In the genomic region with DNA sequence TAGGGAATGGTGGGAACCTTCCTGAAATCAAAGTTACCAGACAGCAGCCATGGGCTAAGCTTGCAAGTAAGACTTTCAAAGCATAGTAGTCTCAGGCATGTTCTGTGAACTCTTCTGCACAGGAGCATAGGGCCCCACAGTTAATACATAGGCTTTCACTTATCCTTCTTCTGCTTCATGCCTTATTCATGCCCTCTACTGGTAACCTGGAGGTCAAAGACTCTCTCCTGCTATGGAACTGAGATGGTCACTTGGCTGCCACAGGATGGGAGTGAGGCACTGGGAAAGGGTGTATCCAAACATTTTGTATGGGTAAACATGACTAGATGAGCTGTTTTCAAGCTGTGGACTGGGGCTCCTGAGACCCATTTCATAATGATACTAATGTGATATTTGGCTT, we compare ENCODE assay signal across 13 cellular contexts. TPM values are rescaled to one million over a fixed set of nuclear protein-coding genes. Genes with fewer than 3 reads are reported as not detected.
A peak's percentile ranks its signal among the peaks of the same experiment; 100 is the strongest.
DNase-seq lines count a peak whose midpoint lies in the region; ATAC-seq and TF ChIP-seq lines count a peak whose summit lies in the region.
"Had no signal": no experiment of that assay in that cellular context is flagged by ENCODE, and none has a peak within 500 bp of the region (broad histone marks: within the 10 kb centered on the region; RNA-seq: fewer than 3 reads in every experiment).

No MANE protein-coding gene starts in this region.

- peak; percentile 13 for TF ChIP-seq CTCF in cardiac muscle cell (IDR thresholded peaks at IDR 0.05; ENCODE audit: low read depth, low read length)
- TF ChIP-seq CTCF in right atrium auricular region (IDR thresholded peaks at IDR 0.05) = no peak
- TF ChIP-seq CTCF in epithelial cell of esophagus (IDR thresholded peaks at IDR 0.05; ENCODE audit: insufficient read depth, low read depth, low read length, missing control alignments) = peak; percentile 12
- no peak for TF ChIP-seq CTCF in upper lobe of right lung (IDR thresholded peaks at IDR 0.05)

- H3K27ac ChIP-seq in cardiac muscle cell (no peak overlapping the region), right atrium auricular region (peak overlapping the region in 1 of 2 donors; percentile 3), upper lobe of right lung (no peak overlapping the region)
- H3K27ac ChIP-seq: gastroesophageal sphincter, uterus had no signal

- no peaks in the 10 kb centered on the region for H3K36me3 ChIP-seq in cardiac muscle cell
- no peaks in the 10 kb centered on the region for H3K36me3 ChIP-seq in right atrium auricular region
- H3K36me3 ChIP-seq in upper lobe of right lung = no peaks in the 10 kb centered on the region
- H3K36me3 ChIP-seq: gastroesophageal sphincter, uterus had no signal

- H3K9me3 ChIP-seq in cardiac muscle cell (ENCODE audit: low read depth) = no peaks in the 10 kb centered on the region
- no peaks in the 10 kb centered on the region for H3K9me3 ChIP-seq in right atrium auricular region
- H3K9me3 ChIP-seq in upper lobe of right lung = no peaks in the 10 kb centered on the region
- H3K9me3 ChIP-seq: gastroesophageal sphincter, uterus had no signal

- peak; percentile 14 to 54 for DNase-seq in cardiac muscle cell (ENCODE audit: low read depth in 1 of 2, low spot score in 1 of 2)
- no peak for DNase-seq in right atrium auricular region (ENCODE audit: low spot score)
- DNase-seq in NCI-H526 (lab: John Stamatoyannopoulos, UW) = peak; percentile 76 to 81
- peak; percentile 22 for DNase-seq in epithelial cell of esophagus (ENCODE audit: low read depth)
- DNase-seq in upper lobe of right lung = no peak
- DNase-seq in DMS79 (lab: John Stamatoyannopoulos, UW) = no peak
- DNase-seq in NCI-H446 (lab: John Stamatoyannopoulos, UW) = no peak
- DNase-seq: NCI-H2107; stimulated activated CD4-positive, alpha-beta T cell treated with anti-CD3 and anti-CD28 coated beads, Interleukin-4, amount 100 ng/mL, for 4 hours; uterus had no signal

- H3K27me3 ChIP-seq in cardiac muscle cell = peaks cover 4% of the 10 kb centered on the region
- no peaks in the 10 kb centered on the region for H3K27me3 ChIP-seq in right atrium auricular region
- H3K27me3 ChIP-seq in upper lobe of right lung = peaks cover 60% of the 10 kb centered on the region

- ATAC-seq in upper lobe of right lung (peak; percentile 54), HG02970 (IDR thresholded peaks at IDR 0.05; ENCODE audit: low FRiP score, unreplicated experiment) (no peak)
- ATAC-seq: gastroesophageal sphincter; natural killer cell treated with Interleukin-12 subunit alpha and Interleukin-12 subunit beta and Interleukin-15 and Interleukin-18, amount 100 ng/mL, for 72 hours had no signal

- H3K4me1 ChIP-seq in cardiac muscle cell (ENCODE audit: low read depth) = no peaks in the 10 kb centered on the region
- peaks cover 0 to 18% of the 10 kb centered on the region in 2 donors for H3K4me1 ChIP-seq in right atrium auricular region
- peaks cover 4% of the 10 kb centered on the region for H3K4me1 ChIP-seq in upper lobe of right lung

- H3K4me3 ChIP-seq in cardiac muscle cell = no peak overlapping the region
- H3K4me3 ChIP-seq in right atrium auricular region = no peak overlapping the region
- H3K4me3 ChIP-seq in epithelial cell of esophagus (ENCODE audit: low read length) = no peak overlapping the region
- H3K4me3 ChIP-seq in upper lobe of right lung = no peak overlapping the region
- H3K4me3 ChIP-seq: gastroesophageal sphincter, uterus had no signal

- intact Hi-C loops in upper lobe of right lung (cut with DNase I) = no loop called here

RNA-seq across cellular contexts. Expression of a gene that starts 49.1 kb away (rescaled TPM):
- total RNA-seq in cardiac muscle cell (99.4 and 223 TPM in 2 replicates), right atrium auricular region (10 to 100 TPM; 73.9 to 77.9 TPM), upper lobe of right lung (114 TPM)
- polyA plus RNA-seq in cardiac muscle cell = 70.5 and 111 TPM in 2 replicates

RNA-seq across cellular contexts. Expression of a gene that starts 55.6 kb away (rescaled TPM):
- total RNA-seq in cardiac muscle cell (13.0 and 15.1 TPM in 2 replicates), right atrium auricular region (10 to 100 TPM; 18.1 to 21.3 TPM), upper lobe of right lung (6.3 TPM)
- polyA plus RNA-seq in cardiac muscle cell = 8.0 and 9.7 TPM in 2 replicates

Comparison
In these comparisons a context has a peak if more than half of its experiments do, and no peak if none do; other contexts are left out.
1. DNase-seq: peak in cardiac muscle cell (2 of 2), NCI-H526 (2 of 2) and epithelial cell of esophagus (single experiment); none in right atrium auricular region (single experiment), upper lobe of right lung (single experiment), DMS79 (single experiment) and NCI-H446 (0 of 2).
2. CTCF ChIP-seq: peak in cardiac muscle cell (single experiment) and epithelial cell of esophagus (single experiment); none in right atrium auricular region (0 of 2) and upper lobe of right lung (single experiment).